In the genomic region with DNA sequence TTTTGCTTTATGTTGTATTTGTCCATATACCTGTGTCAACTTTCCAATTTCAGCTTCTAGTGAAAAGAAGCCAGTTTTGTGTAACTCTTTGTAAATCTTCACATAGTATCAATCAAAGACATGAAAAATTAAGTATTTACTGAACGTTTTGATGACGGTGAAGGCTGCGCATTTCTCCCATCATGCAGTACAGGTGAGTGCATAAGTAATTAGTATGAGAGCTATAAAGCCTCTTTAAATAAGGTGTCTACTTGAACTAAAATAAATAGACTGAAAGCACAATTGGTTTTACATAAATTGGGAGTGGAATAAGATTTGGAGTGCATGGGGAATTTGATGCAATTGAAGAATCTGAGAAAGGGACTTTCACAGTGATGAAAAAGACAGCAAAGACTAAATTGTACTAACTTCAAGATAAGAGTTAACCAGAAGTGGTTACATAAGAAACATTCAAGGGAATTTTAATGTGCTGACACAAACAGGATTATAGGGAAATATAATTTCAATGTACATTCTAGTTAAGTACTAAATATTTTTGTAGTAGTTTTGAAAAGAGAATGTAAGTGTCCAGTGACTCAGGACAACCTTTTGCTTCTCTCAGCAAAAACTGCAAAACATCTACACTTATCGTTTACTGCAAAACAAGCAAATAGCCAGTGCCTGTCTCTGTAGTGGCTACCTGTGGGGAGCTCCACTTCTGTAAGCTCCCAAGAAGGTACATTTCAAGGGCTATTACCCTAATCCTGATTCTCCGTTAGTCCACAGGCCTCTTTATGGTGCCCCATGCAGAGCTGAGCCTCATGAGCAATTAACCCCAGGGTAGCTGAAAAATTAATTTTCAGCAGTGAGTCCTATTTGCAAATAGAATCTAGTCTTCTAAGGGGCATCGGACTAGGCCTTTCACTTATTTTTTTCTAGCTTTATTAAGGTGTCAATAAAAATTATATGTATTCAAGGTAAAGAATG, we compare ENCODE assay signal across 1 cellular context.
TF ChIP-seq lines count a peak whose summit lies in the region.

No MANE protein-coding gene starts in this region.

TF ChIP-seq in WTC11, 78 proteins besides CTCF, POLR2A, EP300 and RAD21 (continued from another document):
- TF ChIP-seq, protein P1, sequence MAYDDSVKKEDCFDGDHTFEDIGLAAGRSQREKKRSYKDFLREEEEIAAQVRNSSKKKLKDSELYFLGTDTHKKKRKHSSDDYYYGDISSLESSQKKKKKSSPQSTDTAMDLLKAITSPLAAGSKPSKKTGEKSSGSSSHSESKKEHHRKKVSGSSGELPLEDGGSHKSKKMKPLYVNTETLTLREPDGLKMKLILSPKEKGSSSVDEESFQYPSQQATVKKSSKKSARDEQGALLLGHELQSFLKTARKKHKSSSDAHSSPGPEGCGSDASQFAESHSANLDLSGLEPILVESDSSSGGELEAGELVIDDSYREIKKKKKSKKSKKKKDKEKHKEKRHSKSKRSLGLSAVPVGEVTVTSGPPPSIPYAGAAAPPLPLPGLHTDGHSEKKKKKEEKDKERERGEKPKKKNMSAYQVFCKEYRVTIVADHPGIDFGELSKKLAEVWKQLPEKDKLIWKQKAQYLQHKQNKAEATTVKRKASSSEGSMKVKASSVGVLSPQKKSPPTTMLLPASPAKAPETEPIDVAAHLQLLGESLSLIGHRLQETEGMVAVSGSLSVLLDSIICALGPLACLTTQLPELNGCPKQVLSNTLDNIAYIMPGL (CRISPR knock-in tag; IDR thresholded peaks at IDR 0.05): no peak
- no peak for TF ChIP-seq TCF7 (CRISPR knock-in tag; IDR thresholded peaks at IDR 0.05; ENCODE audit: low read depth)
- no peak for TF ChIP-seq RELA (CRISPR knock-in tag; IDR thresholded peaks at IDR 0.05; ENCODE audit: borderline replicate concordance)
